In genomic region chr19:13401388-13401787, GRCh38 we compare ENCODE assay signal across 10 cellular contexts.
DNase-seq lines count a peak whose midpoint lies in the region; ATAC-seq and TF ChIP-seq lines count a peak whose summit lies in the region.
"Had no signal": no experiment of that assay in that cellular context is flagged by ENCODE, and none has a peak within 500 bp of the region (broad histone marks: within the 10 kb centered on the region; RNA-seq: fewer than 3 reads in every experiment).

No MANE protein-coding gene starts in this region.

- ATAC-seq in T-cell (replicated peaks in 1 of 4) = no peak
- ATAC-seq in HG02840 (IDR thresholded peaks at IDR 0.05; ENCODE audit: low FRiP score, unreplicated experiment) = no peak
- ATAC-seq: activated T-cell treated with anti-CD3 and anti-CD28 coated beads, Interleukin-2, amount 50 U/mL, for 4 hours; left lobe of liver had no signal

- no peak overlapping the region for H3K4me3 Mint-ChIP-seq in T-cell
- H3K4me3 Mint-ChIP-seq: activated T-cell treated with anti-CD3 and anti-CD28 coated beads, Interleukin-2, amount 50 U/mL, for 4 hours had no signal

- H3K27me3 Mint-ChIP-seq in T-cell = peaks cover 21 to 27% of the 10 kb centered on the region in 2 donors

- in situ Hi-C loops in Caki2 (cut with HindIII; ENCODE audit: low pct_unique_long_range_greater_than_20kb, low sequenced_read_pairs) = no loop called here

- TF ChIP-seq CTCF in HFF-Myc (IDR thresholded peaks at IDR 0.05; ENCODE audit: low read depth, low read length, missing control alignments) (no peak), fibroblast of pulmonary artery (IDR thresholded peaks at IDR 0.05; ENCODE audit: low read length, missing control alignments) (no peak)

- H3K4me3 ChIP-seq in HFF-Myc (replicated peaks; ENCODE audit: low read depth, low read length) (no peak overlapping the region), fibroblast of pulmonary artery (replicated peaks; ENCODE audit: low read depth, low read length) (no peak overlapping the region)

- no peak overlapping the region for H3K27ac Mint-ChIP-seq in T-cell

- POLR2A ChIA-PET in T-cell (lab: Charles Lee) = no interaction called here

- H3K4me1 Mint-ChIP-seq in T-cell = peaks cover 0 to 5% (median 4%) of the 10 kb centered on the region in 3 donors

- CTCF ChIA-PET in T-cell (lab: Charles Lee) = interaction anchor here in 1 of 2 donors (0.6 kb wide), 1 partner anchor 253 kb away, joined by 3 read pairs; no protein-coding TSS in a partner anchor

- peaks cover 3 to 13% (median 4%) of the 10 kb centered on the region in 3 donors for H3K9me3 Mint-ChIP-seq in T-cell

- DNase-seq in Caki2 (ENCODE audit: low read depth) (peak; percentile 70), HFF-Myc (ENCODE audit: extremely low read depth, low read depth) (peak; percentile 15), SHP77 treated with DMSO at 0.1 percent for 48 hours (lab: John Stamatoyannopoulos, UW) (peak; percentile 3), fibroblast of pulmonary artery (ENCODE audit: low read depth) (peak; percentile 57), T-cell (no peak), GM19238 (ENCODE audit: insufficient read length, low spot score) (no peak), NCI-H1436 (lab: John Stamatoyannopoulos, UW) (no peak)
- DNase-seq: activated T-cell treated with anti-CD3 and anti-CD28 coated beads, Interleukin-2, amount 50 U/mL, for 4 hours had no signal

- no peaks in the 10 kb centered on the region for H3K36me3 Mint-ChIP-seq in T-cell

Comparison
In these comparisons a context has a peak if more than half of its experiments do, and no peak if none do; other contexts are left out.
1. DNase-seq: peak in Caki2 (single experiment), HFF-Myc (single experiment), SHP77 treated with DMSO at 0.1 percent for 48 hours (single experiment) and fibroblast of pulmonary artery (single experiment); none in T-cell (0 of 34), GM19238 (single experiment) and NCI-H1436 (single experiment).